In the genomic region with DNA sequence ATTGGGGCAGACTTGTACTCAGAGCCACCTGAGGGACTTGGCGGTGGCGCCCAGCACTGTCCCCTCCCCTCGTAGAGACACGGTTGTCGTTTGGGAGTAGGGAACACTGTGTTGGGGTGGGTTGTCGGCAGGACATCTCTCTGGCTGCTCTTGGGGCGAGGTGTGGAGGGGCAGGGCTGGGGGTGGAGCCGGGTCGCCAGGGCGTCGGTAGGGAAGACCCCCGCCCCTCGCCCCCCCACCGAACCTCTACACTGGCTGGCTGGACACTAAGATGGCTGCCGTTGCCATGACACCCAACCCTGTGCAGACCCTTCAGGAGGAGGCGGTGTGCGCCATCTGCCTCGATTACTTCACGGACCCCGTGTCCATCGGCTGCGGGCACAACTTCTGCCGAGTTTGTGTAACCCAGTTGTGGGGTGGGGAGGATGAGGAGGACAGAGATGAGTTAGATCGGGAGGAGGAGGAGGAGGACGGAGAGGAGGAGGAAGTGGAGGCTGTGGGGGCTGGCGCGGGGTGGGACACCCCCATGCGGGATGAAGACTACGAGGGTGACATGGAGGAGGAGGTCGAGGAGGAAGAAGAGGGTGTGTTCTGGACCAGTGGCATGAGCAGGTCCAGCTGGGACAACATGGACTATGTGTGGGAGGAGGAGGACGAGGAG, we compare ENCODE assay signal across 8 cellular contexts. TPM values are rescaled to one million over a fixed set of nuclear protein-coding genes. Genes with fewer than 3 reads are reported as not detected.
DNase-seq lines count a peak whose midpoint lies in the region; ATAC-seq lines count a peak whose summit lies in the region.

No MANE protein-coding gene starts in this region.

- WGBS in adipose tissue, 3 donors = 1 to 2% (median 1%) methylated on average over 27 to 31 of the region's 31 CpGs

- peak overlapping the region; percentile 73 for H3K4me3 ChIP-seq in iPS-18a (ENCODE audit: low read length)

- peaks cover 7% of the 10 kb centered on the region for H3K4me1 ChIP-seq in iPS-18a (ENCODE audit: control insufficient read depth, low read depth, low read length)

- no peaks in the 10 kb centered on the region for H3K27me3 ChIP-seq in iPS-18a (ENCODE audit: control insufficient read depth, insufficient read depth, low read length)

- peak; percentile 5 for ATAC-seq in HG02970 (IDR thresholded peaks at IDR 0.05; ENCODE audit: low FRiP score, unreplicated experiment)
- no peak for ATAC-seq in GM18873 (IDR thresholded peaks at IDR 0.05; ENCODE audit: low FRiP score, unreplicated experiment)

- no peaks in the 10 kb centered on the region for H3K36me3 ChIP-seq in iPS-18a (ENCODE audit: control insufficient read depth, low read depth, low read length)

- DNase-seq in ELR (ENCODE audit: low read depth) = peak; percentile 63
- peak; percentile 59 for DNase-seq in stimulated activated CD4-positive, alpha-beta T cell treated with anti-CD3 and anti-CD28 coated beads, Interleukin-4, amount 100 ng/mL, for 1 hour
- DNase-seq in DMS153 (lab: John Stamatoyannopoulos, UW) = no peak
- DNase-seq in NCI-H1105 treated with DMSO at 0.1 percent for 48 hours (lab: John Stamatoyannopoulos, UW) = no peak

- peak overlapping the region; percentile 81 for H3K27ac ChIP-seq in adipose tissue (ENCODE audit: low read depth, low read length)
- peak overlapping the region; percentile 61 for H3K27ac ChIP-seq in iPS-18a (ENCODE audit: low read length)

- H3K9me3 ChIP-seq in iPS-18a (ENCODE audit: control insufficient read depth, low read depth, low read length) = no peaks in the 10 kb centered on the region

- peak overlapping the region; percentile 70 for H3K9ac ChIP-seq in iPS-18a (ENCODE audit: low read length)

RNA-seq across cellular contexts. Expression of a gene that starts 0.8 kb away (rescaled TPM):
- 10 to 100 TPM; 13.8 to 20.9 (median 19.2) TPM for polyA plus RNA-seq in adipose tissue

RNA-seq across cellular contexts. Expression of a gene that starts 18.9 kb away (rescaled TPM):
- 1 to 10 TPM; 1.1 to 8.9 (median 3.3) TPM for polyA plus RNA-seq in adipose tissue

RNA-seq across cellular contexts. Expression of a gene that starts 19.8 kb away (rescaled TPM):
- 1,000 to 10,000 TPM; 2,124 to 2,647 (median 2,643) TPM for polyA plus RNA-seq in adipose tissue

RNA-seq across cellular contexts. Expression of a gene that starts 37.1 kb away (rescaled TPM):
- 1 to 10 TPM; 6.7 to 8.3 (median 7.3) TPM for polyA plus RNA-seq in adipose tissue

Comparison
In these comparisons a context has a peak if more than half of its experiments do, and no peak if none do; other contexts are left out.
1. DNase-seq: peak in ELR (single experiment) and stimulated activated CD4-positive, alpha-beta T cell treated with anti-CD3 and anti-CD28 coated beads, Interleukin-4, amount 100 ng/mL, for 1 hour (single experiment); none in DMS153 (single experiment) and NCI-H1105 treated with DMSO at 0.1 percent for 48 hours (single experiment).